Comparison of ENCODE assay signal across 22 cellular contexts in genomic region chr9:125638239-125638638, GRCh38.
"Had no signal": no experiment of that assay in that cellular context is flagged by ENCODE, and none has a peak within 500 bp of the region (broad histone marks: within the 10 kb centered on the region; RNA-seq: fewer than 3 reads in every experiment).

No MANE protein-coding gene starts in this region.

- H3K36me3 Mint-ChIP-seq: immature natural killer cell, natural killer cell, type B pancreatic cell had no signal

- H3K9me3 Mint-ChIP-seq: activated naive CD4-positive, alpha-beta T cell treated with anti-CD3 and anti-CD28 coated beads, Interleukin-2, amount 10 ng/mL, durations not matched to agents 7 days and 5 days; immature natural killer cell; natural killer cell; stimulated activated naive CD8-positive, alpha-beta T cell treated with anti-CD3 and anti-CD28 coated beads, Interleukin-15, Interleukin-2, amounts not matched to agents 100 ng/mL and 50 ng/mL, for 24 hours; type B pancreatic cell had no signal

- H3K27me3 Mint-ChIP-seq: activated naive CD4-positive, alpha-beta T cell treated with anti-CD3 and anti-CD28 coated beads, Interleukin-2, amount 10 ng/mL, durations not matched to agents 7 days and 5 days; stimulated activated naive CD8-positive, alpha-beta T cell treated with anti-CD3 and anti-CD28 coated beads, Interleukin-15, Interleukin-2, amounts not matched to agents 100 ng/mL and 50 ng/mL, for 24 hours; type B pancreatic cell had no signal

- H3K27ac ChIP-seq: ascending aorta, esophagus muscularis mucosa, gastroesophageal sphincter, heart right ventricle, parathyroid adenoma, suprapubic skin had no signal

- H3K27me3 ChIP-seq: ascending aorta, esophagus muscularis mucosa, gastroesophageal sphincter, heart right ventricle, suprapubic skin had no signal

- H3K4me3 Mint-ChIP-seq: activated naive CD4-positive, alpha-beta T cell treated with anti-CD3 and anti-CD28 coated beads, Interleukin-2, amount 10 ng/mL, durations not matched to agents 7 days and 5 days; immature natural killer cell; natural killer cell; stimulated activated naive CD8-positive, alpha-beta T cell treated with anti-CD3 and anti-CD28 coated beads, Interleukin-15, Interleukin-2, amounts not matched to agents 100 ng/mL and 50 ng/mL, for 24 hours; type B pancreatic cell had no signal

- DNase-seq: activated CD4-positive, alpha-beta T cell treated with anti-CD3 and anti-CD28 coated beads, Interleukin-2, amount 50 U/mL, for 1 hour; activated CD8-positive, alpha-beta memory T cell treated with anti-CD3 and anti-CD28 coated beads, Interleukin-2, amount 50 U/mL, for 4 hours; activated effector memory CD4-positive, alpha-beta T cell treated with Interleukin-2 at 50 U/mL for 16 hours; activated naive CD4-positive, alpha-beta T cell treated with anti-CD3 and anti-CD28 coated beads, Interleukin-2, amount 10 ng/mL, durations not matched to agents 7 days and 5 days; activated T-cell treated with anti-CD3 and anti-CD28 coated beads, Interleukin-2, amount 50 U/mL, for 48 hours; cerebellar nuclear complex; effector CD8-positive, alpha-beta T cell; heart right ventricle; immature natural killer cell; kidney glomerular epithelial cell; natural killer cell; T-helper 1 cell; T1000 had no signal

- H3K27ac Mint-ChIP-seq: activated naive CD4-positive, alpha-beta T cell treated with anti-CD3 and anti-CD28 coated beads, Interleukin-2, amount 10 ng/mL, durations not matched to agents 7 days and 5 days; stimulated activated naive CD8-positive, alpha-beta T cell treated with anti-CD3 and anti-CD28 coated beads, Interleukin-15, Interleukin-2, amounts not matched to agents 100 ng/mL and 50 ng/mL, for 24 hours; type B pancreatic cell had no signal

- ATAC-seq: activated CD4-positive, CD25-positive, alpha-beta regulatory T cell treated with anti-CD3 and anti-CD28 coated beads, Interleukin-2, amount 50 U/mL, for 24 hours; gastroesophageal sphincter; natural killer cell; SK-N-SH treated with all-trans-retinoic acid at 6 μM for 48 hours had no signal
